Comparison of ENCODE assay signal across 9 cellular contexts in genomic region chr5:111984044-111984443, GRCh38.
DNase-seq lines count a peak whose midpoint lies in the region; ATAC-seq and TF ChIP-seq lines count a peak whose summit lies in the region.
"Had no signal": no experiment of that assay in that cellular context is flagged by ENCODE, and none has a peak within 500 bp of the region (broad histone marks: within the 10 kb centered on the region; RNA-seq: fewer than 3 reads in every experiment).

No MANE protein-coding gene starts in this region.

- H3K9me3 Mint-ChIP-seq in naive thymus-derived CD4-positive, alpha-beta T cell, result peaks cover 2 to 12% (median 5%) of the 10 kb centered on the region in 11 donors

- CTCF ChIA-PET in naive thymus-derived CD4-positive, alpha-beta T cell (lab: Charles Lee), result no interaction called here

- TF ChIP-seq CTCF in fibroblast of pulmonary artery (IDR thresholded peaks at IDR 0.05; ENCODE audit: low read length, missing control alignments), result no peak

- H3K36me3 ChIP-seq in naive thymus-derived CD4-positive, alpha-beta T cell (ENCODE audit: control insufficient read depth in 2 of 3, insufficient read depth in 3 of 3, low read length in 3 of 3), result no peaks in the 10 kb centered on the region

- H3K36me3 Mint-ChIP-seq in naive thymus-derived CD4-positive, alpha-beta T cell, result no peaks in the 10 kb centered on the region
- H3K36me3 Mint-ChIP-seq: CD4-positive, alpha-beta memory T cell had no signal

- no peak overlapping the region for H3K4me3 Mint-ChIP-seq in naive thymus-derived CD4-positive, alpha-beta T cell
- H3K4me3 Mint-ChIP-seq: CD4-positive, alpha-beta memory T cell had no signal

- DNase-seq in AG08395 (ENCODE audit: low spot score) (peak; percentile 79), KBM-7 (peak; percentile 20), fibroblast of pulmonary artery (ENCODE audit: low read depth) (peak; percentile 82), NCI-H82 (lab: John Stamatoyannopoulos, UW) (no peak), HUDEP-2 (lab: John Stamatoyannopoulos, UW; ENCODE audit: unreplicated experiment in 76 of 76) (no peak)
- DNase-seq in naive thymus-derived CD4-positive, alpha-beta T cell, result no peak
- DNase-seq: CD4-positive, alpha-beta memory T cell had no signal

- H3K4me1 Mint-ChIP-seq in naive thymus-derived CD4-positive, alpha-beta T cell, result no peaks in the 10 kb centered on the region
- H3K4me1 Mint-ChIP-seq: CD4-positive, alpha-beta memory T cell had no signal

- in situ Hi-C loops in KBM-7 (cut with MboI; ENCODE audit: low pct_unique_long_range_greater_than_20kb, low sequenced_read_pairs), result no loop called here

- H3K27ac ChIP-seq in naive thymus-derived CD4-positive, alpha-beta T cell (ENCODE audit: low read depth, low read length), result no peak overlapping the region

- intact Hi-C loops in naive thymus-derived CD4-positive, alpha-beta T cell (cut with micrococcal nuclease), result no loop called here

- ATAC-seq in GM21360 (IDR thresholded peaks at IDR 0.05; ENCODE audit: unreplicated experiment) (peak; percentile 63), HG02798 (IDR thresholded peaks at IDR 0.05; ENCODE audit: poor library complexity, unreplicated experiment) (no peak)
- no peak for ATAC-seq in naive thymus-derived CD4-positive, alpha-beta T cell

- H3K4me1 ChIP-seq in naive thymus-derived CD4-positive, alpha-beta T cell (ENCODE audit: control insufficient read depth in 2 of 2, insufficient read depth in 2 of 2, low read length in 2 of 2), result no peaks in the 10 kb centered on the region

- H3K4me3 ChIP-seq in fibroblast of pulmonary artery (replicated peaks; ENCODE audit: low read depth, low read length), result no peak overlapping the region
- H3K4me3 ChIP-seq in naive thymus-derived CD4-positive, alpha-beta T cell (ENCODE audit: low read length), result no peak overlapping the region

- no peak overlapping the region for H3K27ac Mint-ChIP-seq in naive thymus-derived CD4-positive, alpha-beta T cell
- H3K27ac Mint-ChIP-seq: CD4-positive, alpha-beta memory T cell had no signal

- POLR2A ChIA-PET in naive thymus-derived CD4-positive, alpha-beta T cell (lab: Charles Lee), result no interaction called here

- no peaks in the 10 kb centered on the region for H3K27me3 Mint-ChIP-seq in naive thymus-derived CD4-positive, alpha-beta T cell
- H3K27me3 Mint-ChIP-seq: CD4-positive, alpha-beta memory T cell had no signal

- no peaks in the 10 kb centered on the region for H3K9me3 ChIP-seq in naive thymus-derived CD4-positive, alpha-beta T cell (ENCODE audit: control insufficient read depth in 2 of 3, low read length in 3 of 3)

- H3K27me3 ChIP-seq in naive thymus-derived CD4-positive, alpha-beta T cell (ENCODE audit: control insufficient read depth in 2 of 2, insufficient read depth in 2 of 2, low read length in 2 of 2), result no peaks in the 10 kb centered on the region

Comparison
In these comparisons a context has a peak if more than half of its experiments do, and no peak if none do; other contexts are left out.
1. DNase-seq: peak in AG08395 (single experiment), KBM-7 (single experiment) and fibroblast of pulmonary artery (single experiment); none in naive thymus-derived CD4-positive, alpha-beta T cell (0 of 9), NCI-H82 (single experiment) and HUDEP-2 (0 of 76).